In genomic region chr6:3872370-3872854, GRCh38 we compare ENCODE assay signal across 17 cellular contexts.
"Had no signal": no experiment of that assay in that cellular context is flagged by ENCODE, and none has a peak within 500 bp of the region (broad histone marks: within the 10 kb centered on the region; RNA-seq: fewer than 3 reads in every experiment).

No MANE protein-coding gene starts in this region.

- H3K36me3 Mint-ChIP-seq: activated naive CD8-positive, alpha-beta T cell treated with anti-CD3 and anti-CD28 coated beads for 36 hours; mesothelial cell of epicardium; naive thymus-derived CD8-positive, alpha-beta T cell; neural progenitor cell had no signal

- H3K27ac Mint-ChIP-seq: activated B cell treated with CpG ODN at 0.5 μM for 24 hours; activated CD4-positive, alpha-beta T cell treated with anti-CD3 and anti-CD28 coated beads for 36 hours; activated naive CD8-positive, alpha-beta T cell treated with anti-CD3 and anti-CD28 coated beads for 36 hours; mesothelial cell of epicardium; naive thymus-derived CD8-positive, alpha-beta T cell; neural progenitor cell; stimulated activated naive CD8-positive, alpha-beta T cell treated with anti-CD3 and anti-CD28 coated beads, Interleukin-15, Interleukin-2, amounts not matched to agents 100 ng/mL and 50 ng/mL, for 24 hours had no signal

- H3K4me3 Mint-ChIP-seq: activated B cell treated with CpG ODN at 0.5 μM for 24 hours; activated CD4-positive, alpha-beta T cell treated with anti-CD3 and anti-CD28 coated beads for 36 hours; activated naive CD8-positive, alpha-beta T cell treated with anti-CD3 and anti-CD28 coated beads for 36 hours; mesothelial cell of epicardium; naive thymus-derived CD8-positive, alpha-beta T cell; neural progenitor cell; stimulated activated naive CD8-positive, alpha-beta T cell treated with anti-CD3 and anti-CD28 coated beads, Interleukin-15, Interleukin-2, amounts not matched to agents 100 ng/mL and 50 ng/mL, for 24 hours had no signal

- H3K4me3 ChIP-seq: heart right ventricle, left lung, neural progenitor cell, prostate gland, tibial artery had no signal

- DNase-seq: activated B cell treated with CpG ODN at 0.5 μM for 24 hours; activated CD4-positive, alpha-beta T cell treated with anti-CD3 and anti-CD28 coated beads for 36 hours; activated CD4-positive, alpha-beta T cell treated with anti-CD3 and anti-CD28 coated beads, Interleukin-2, amount 50 U/mL, for 4 hours; activated naive CD4-positive, alpha-beta T cell treated with Interleukin-2 at 50 U/mL for 16 hours; activated naive CD8-positive, alpha-beta T cell treated with anti-CD3 and anti-CD28 coated beads for 36 hours; activated T-cell treated with anti-CD3 and anti-CD28 coated beads, Interleukin-2, amount 50 U/mL, for 48 hours; cortex of kidney; heart right ventricle; left lung; naive thymus-derived CD8-positive, alpha-beta T cell; stimulated activated CD4-positive, alpha-beta T cell treated with anti-CD3 and anti-CD28 coated beads, Interleukin-4, amount 100 ng/mL, for 4 hours; T1000; tibial artery had no signal

- H3K9me3 Mint-ChIP-seq: activated B cell treated with CpG ODN at 0.5 μM for 24 hours; activated naive CD8-positive, alpha-beta T cell treated with anti-CD3 and anti-CD28 coated beads for 36 hours; mesothelial cell of epicardium; naive thymus-derived CD8-positive, alpha-beta T cell; neural progenitor cell; stimulated activated naive CD8-positive, alpha-beta T cell treated with anti-CD3 and anti-CD28 coated beads, Interleukin-15, Interleukin-2, amounts not matched to agents 100 ng/mL and 50 ng/mL, for 24 hours had no signal

- H3K4me1 Mint-ChIP-seq: activated B cell treated with CpG ODN at 0.5 μM for 24 hours had no signal

- H3K9ac ChIP-seq: neural progenitor cell had no signal

- H3K36me3 ChIP-seq: heart right ventricle, left lung, neural progenitor cell, prostate gland, tibial artery had no signal

- H3K27ac ChIP-seq: heart right ventricle, left lung, neural progenitor cell, prostate gland, tibial artery had no signal

- H3K4me1 ChIP-seq: left lung, neural progenitor cell, prostate gland had no signal

- H3K27me3 ChIP-seq: heart right ventricle, left lung, neural progenitor cell, tibial artery had no signal

- H3K9me3 ChIP-seq: heart right ventricle, left lung, prostate gland, tibial artery had no signal
